11 cellular contexts compared by ENCODE assay signal in the genomic region with DNA sequence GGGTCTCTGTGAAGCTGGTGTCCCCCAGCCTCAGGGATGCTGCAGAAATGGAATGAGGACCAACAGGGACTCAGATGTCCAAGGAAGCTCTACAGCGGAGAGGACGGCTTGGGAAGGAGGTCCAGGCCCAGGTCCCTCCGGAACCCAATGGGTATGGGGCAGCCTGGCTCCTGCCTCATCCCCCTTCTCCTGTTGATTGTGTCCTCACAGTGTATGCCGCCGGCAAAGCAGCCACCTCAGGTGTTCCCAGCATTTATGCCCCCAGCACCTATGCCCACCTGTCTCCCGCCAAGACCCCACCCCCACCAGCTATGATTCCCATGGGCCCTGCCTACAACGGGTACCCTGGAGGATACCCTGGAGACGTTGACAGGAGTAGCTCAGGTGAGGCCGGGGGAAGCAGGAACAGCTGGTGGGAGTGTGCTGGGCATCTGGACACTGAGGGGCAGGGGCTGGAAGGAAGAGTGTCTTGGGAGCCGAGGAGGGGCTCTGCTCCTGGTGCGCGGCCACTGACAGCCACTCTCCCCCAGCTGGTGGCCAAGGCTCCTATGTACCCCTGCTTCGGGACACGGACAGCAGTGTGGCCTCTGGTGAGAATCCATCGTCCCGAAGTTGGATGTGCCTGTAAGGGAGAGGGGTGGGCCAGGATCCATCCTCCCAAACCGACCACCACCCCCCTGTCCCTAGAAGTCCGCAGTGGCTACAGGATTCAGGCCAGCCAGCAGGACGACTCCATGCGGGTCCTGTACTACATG. TPM values are rescaled to one million over a fixed set of nuclear protein-coding genes. Genes with fewer than 3 reads are reported as not detected.
DNase-seq lines count a peak whose midpoint lies in the region; ATAC-seq, FAIRE-seq and TF ChIP-seq lines count a peak whose summit lies in the region.
"Had no signal": no experiment of that assay in that cellular context is flagged by ENCODE, and none has a peak within 500 bp of the region (broad histone marks: within the 10 kb centered on the region; RNA-seq: fewer than 3 reads in every experiment).

No MANE protein-coding gene starts in this region.

- no peak for TF ChIP-seq EP300 in K562 (IDR thresholded peaks at IDR 0.05; ENCODE audit: low read length)

- in situ Hi-C loops in K562 (cut with MboI) = no loop called here

- WGBS in K562 (ENCODE audit: insufficient coverage, low coverage, missing lambda C conversion rate) = 89% methylated on average over 13 of the region's 20 CpGs

- peak overlapping the region; percentile 87 to 99 for H3K9ac ChIP-seq in K562 (ENCODE audit: insufficient read depth in 1 of 2, low read depth in 2 of 2, low read length in 2 of 2)

- POLR2A ChIA-PET in K562 (lab: Yijun Ruan, JAX) = interaction anchor here (0.5 to 3.7 kb wide), 6 partner anchors 11 to 226 kb away, joined by 3 to 31 read pairs (median 3); no protein-coding TSS in a partner anchor

- no peaks in the 10 kb centered on the region for H4K20me1 ChIP-seq in K562 (replicated peaks; ENCODE audit: control insufficient read depth, insufficient read depth, low read length)

- peak; percentile 59 for DNase-seq in activated CD8-positive, alpha-beta memory T cell treated with anti-CD3 and anti-CD28 coated beads for 24 hours
- no peak for DNase-seq in activated CD8-positive, alpha-beta memory T cell treated with anti-CD3 and anti-CD28 coated beads, Interleukin-2, amount 50 U/mL, for 4 hours
- DNase-seq in K562 (ENCODE audit: extremely low read depth in 1 of 4, low spot score in 3 of 4) (no peak), lower lobe of right lung (peak; percentile 47), upper lobe of right lung (peak; percentile 63), amniotic stem cell (lab: John Stamatoyannopoulos, UW) (no peak), HPDE6-E6E7 (ENCODE audit: extremely low spot score) (no peak), NCI-H2081 treated with DMSO at 0.1 percent for 48 hours (lab: John Stamatoyannopoulos, UW) (no peak)
- DNase-seq: DMS79 had no signal

- no peaks in the 10 kb centered on the region for H3K9me1 ChIP-seq in K562 (ENCODE audit: control insufficient read depth, insufficient read depth, low read length)

- FAIRE-seq in K562 (lab: Jason Lieb, UNC) = no peak
- FAIRE-seq: endometrium had no signal

- intact Hi-C loops in K562 (cut with micrococcal nuclease) (loop anchor here (5.0 kb wide), 2 partner anchors 109 to 124 kb away; a partner anchor contains a TSS), lower lobe of right lung (cut with DNase I) (no loop called here), upper lobe of right lung (cut with DNase I) (no loop called here)

- H2AFZ ChIP-seq in K562 (ENCODE audit: low read depth, low read length) = no peak overlapping the region

- peak overlapping the region; percentile 80; the same call in 2 of the 3 replicates for H3K27ac ChIP-seq in K562 (ENCODE audit: extremely low read depth, low read depth, low read length)
- H3K27ac ChIP-seq in lower lobe of right lung = peak overlapping the region; percentile 93
- H3K27ac ChIP-seq in upper lobe of right lung = no peak overlapping the region

- H3K4me3 ChIP-seq in K562 = peak overlapping the region; percentile 55; the same call in 1 of the 2 replicates
- peak overlapping the region; percentile 90 for H3K4me3 ChIP-seq in lower lobe of right lung
- peak overlapping the region; percentile 71 for H3K4me3 ChIP-seq in upper lobe of right lung

- ATAC-seq in K562 (no peak), lower lobe of right lung (no peak), upper lobe of right lung (no peak)

- TF ChIP-seq CTCF in K562 (IDR thresholded peaks at IDR 0.05 in 2 of 3, conservative IDR thresholded peaks at IDR 0.05 in 1 of 3; ENCODE audit: insufficient read depth in 2 of 3, low read depth in 1 of 3, low read length in 3 of 3) (no peak), lower lobe of right lung (IDR thresholded peaks at IDR 0.05) (no peak), upper lobe of right lung (IDR thresholded peaks at IDR 0.05) (no peak)

- CTCF ChIA-PET in K562 (lab: Yijun Ruan, JAX; ENCODE audit: low intra/inter-chr PET ratio) = no interaction called here

- H3K9me3 ChIP-seq in K562 (replicated peaks; ENCODE audit: control insufficient read depth, insufficient read depth, low read depth, low read length) = no peaks in the 10 kb centered on the region
- no peaks in the 10 kb centered on the region for H3K9me3 ChIP-seq in lower lobe of right lung
- H3K9me3 ChIP-seq in upper lobe of right lung = no peaks in the 10 kb centered on the region

- no peak; the same call in 1 of the 2 replicates for TF ChIP-seq POLR2A in K562 (conservative IDR thresholded peaks at IDR 0.05)

- H3K79me2 ChIP-seq in K562 (ENCODE audit: control insufficient read depth, insufficient read depth, low read length) = peaks cover 23% of the 10 kb centered on the region

- no TSS peak for BruUV-seq in K562 (replicated peaks; lab: Mats Ljungman, UMichigan)

- no peak for TF ChIP-seq RAD21 in K562 (CRISPR knock-in tag; conservative IDR thresholded peaks at IDR 0.05 in 1 of 2, IDR thresholded peaks at IDR 0.05 in 1 of 2)

- H3K36me3 ChIP-seq in K562 (ENCODE audit: control insufficient read depth, insufficient read depth, low read length) = peaks cover 78% of the 10 kb centered on the region
- peaks cover 47% of the 10 kb centered on the region for H3K36me3 ChIP-seq in lower lobe of right lung
- H3K36me3 ChIP-seq in upper lobe of right lung = peaks cover 15% of the 10 kb centered on the region

- peak overlapping the region; percentile 82 for H3K4me2 ChIP-seq in K562 (ENCODE audit: insufficient read depth, low read length)

- H3K27me3 ChIP-seq in K562 (ENCODE audit: control insufficient read depth in 2 of 2, insufficient read depth in 2 of 2, low read length in 2 of 2) (no peaks in the 10 kb centered on the region), lower lobe of right lung (ENCODE audit: low read depth) (no peaks in the 10 kb centered on the region), upper lobe of right lung (no peaks in the 10 kb centered on the region)

- H3K4me1 ChIP-seq in K562 (replicated peaks in 1 of 2; ENCODE audit: control insufficient read depth in 2 of 2, insufficient read depth in 2 of 2, low read length in 2 of 2) (peaks cover 15 to 45% of the 10 kb centered on the region in 2 experiments), lower lobe of right lung (peaks cover 55% of the 10 kb centered on the region), upper lobe of right lung (peaks cover 30% of the 10 kb centered on the region)

RNA-seq across cellular contexts. Expression of a gene that starts 2.4 kb away (rescaled TPM):
- 42.6 and 101 TPM in 2 replicates for total RNA-seq in K562 (2011; cell fraction: chromatin; rRNA removed; ENCODE audit: low replicate concordance)
- total RNA-seq in K562 (2011; cell fraction: nucleolus; rRNA removed) = 81.1 and 82.5 TPM in 2 replicates
- 54.4 and 62.0 TPM in 2 replicates for total RNA-seq in K562 (2011; cell fraction: nucleoplasm; rRNA removed)
- 79.6 and 92.0 TPM in 2 replicates for total RNA-seq in K562 (2014; rRNA removed)
- 27.8 and 31.1 TPM in 2 replicates for total RNA-seq in K562 (2014; rRNA removed; fragmentation: Illumina TruSeq; extraction: Trizol)
- 41.3 and 44.8 TPM in 2 replicates for total RNA-seq in K562 (2015; rRNA removed; fragmentation: Illumina TruSeq; extraction: Trizol)
- 79.6 and 85.1 TPM in 2 replicates for total RNA-seq in K562 (2021)
- 62.5 and 69.2 TPM in 2 replicates for polyA plus RNA-seq in K562 (2011; rRNA removed)
- polyA plus RNA-seq in K562 (2011; cell fraction: cytosol; rRNA removed) = 53.9 and 98.4 TPM in 2 replicates
- 102 and 108 TPM in 2 replicates for polyA plus RNA-seq in K562 (2011; cell fraction: nucleus; rRNA removed)
- 81.4 and 98.5 TPM in 2 replicates for polyA plus RNA-seq in K562 (2012)
- 57.2 and 58.4 TPM in 2 replicates for polyA plus RNA-seq in K562 (2014; fragmentation: Illumina TruSeq; extraction: Trizol)
- polyA plus RNA-seq in K562 (2014; fragmentation: Nextera tagmentation; extraction: Ambion mirVana) = under 1 TPM; 0.27 to 0.34 TPM
- 78.0 and 93.7 TPM in 2 replicates for polyA plus RNA-seq in K562 (2014; rRNA removed)
- 31.5 and 39.4 TPM in 2 replicates for polyA minus RNA-seq in K562 (2011; rRNA and poly(A)+ RNA removed)
- 28.5 and 53.2 TPM in 2 replicates for polyA minus RNA-seq in K562 (2011; cell fraction: cytosol; rRNA and poly(A)+ RNA removed)
- polyA minus RNA-seq in K562 (2011; cell fraction: nucleus; rRNA and poly(A)+ RNA removed) = 21.7 and 31.3 TPM in 2 replicates
- total RNA-seq in lower lobe of right lung = 171 TPM
- total RNA-seq in upper lobe of right lung = 152 TPM

RNA-seq across cellular contexts. Expression of a gene that starts 16.0 kb away (rescaled TPM):
- 0.25 and 1.3 TPM in 2 replicates for total RNA-seq in K562 (2011; cell fraction: chromatin; rRNA removed; ENCODE audit: low replicate concordance)
- 1.5 and 2.1 TPM in 2 replicates for total RNA-seq in K562 (2011; cell fraction: nucleolus; rRNA removed)
- total RNA-seq in K562 (2011; cell fraction: nucleoplasm; rRNA removed) = 0.84 and 1.9 TPM in 2 replicates
- not detected in 2 replicates for total RNA-seq in K562 (2014; rRNA removed)
- total RNA-seq in K562 (2014; rRNA removed; fragmentation: Illumina TruSeq; extraction: Trizol) = 0.29 TPM in 1 of 2 replicates, not detected in the other
- total RNA-seq in K562 (2015; rRNA removed; fragmentation: Illumina TruSeq; extraction: Trizol) = 0.57 TPM in 1 of 2 replicates, not detected in the other
- total RNA-seq in K562 (2021) = 0.29 TPM in 2 replicates
- 0.26 and 0.39 TPM in 2 replicates for polyA plus RNA-seq in K562 (2011; rRNA removed)
- 0.74 and 3.9 TPM in 2 replicates for polyA plus RNA-seq in K562 (2011; cell fraction: cytosol; rRNA removed)
- polyA plus RNA-seq in K562 (2011; cell fraction: nucleus; rRNA removed) = 0.24 and 0.74 TPM in 2 replicates
- 0.98 and 2.0 TPM in 2 replicates for polyA plus RNA-seq in K562 (2012)
- polyA plus RNA-seq in K562 (2014; fragmentation: Illumina TruSeq; extraction: Trizol) = 0.64 and 1.1 TPM in 2 replicates
- polyA plus RNA-seq in K562 (2014; fragmentation: Nextera tagmentation; extraction: Ambion mirVana) = 1 to 10 TPM in 1 of 2 experiments, under 1 TPM in 1; 0.65 to 1.0 TPM
- 0.05 and 0.76 TPM in 2 replicates for polyA plus RNA-seq in K562 (2014; rRNA removed)
- polyA minus RNA-seq in K562 (2011; rRNA and poly(A)+ RNA removed) = 0.11 TPM in 1 of 2 replicates, not detected in the other
- 1.6 TPM in 1 of 2 replicates, not detected in the other for polyA minus RNA-seq in K562 (2011; cell fraction: cytosol; rRNA and poly(A)+ RNA removed)
- polyA minus RNA-seq in K562 (2011; cell fraction: nucleus; rRNA and poly(A)+ RNA removed) = 0.11 and 0.67 TPM in 2 replicates
- total RNA-seq in lower lobe of right lung = not detected
- total RNA-seq in upper lobe of right lung = 1.5 TPM
- total RNA-seq: HT1080 had no signal

RNA-seq across cellular contexts. Expression of a gene that starts 17.5 kb away (rescaled TPM):
- total RNA-seq in K562 (2011; cell fraction: chromatin; rRNA removed; ENCODE audit: low replicate concordance) = 30.2 and 123 TPM in 2 replicates
- 223 and 260 TPM in 2 replicates for total RNA-seq in K562 (2011; cell fraction: nucleolus; rRNA removed)
- 130 and 145 TPM in 2 replicates for total RNA-seq in K562 (2011; cell fraction: nucleoplasm; rRNA removed)
- 65.1 and 111 TPM in 2 replicates for total RNA-seq in K562 (2014; rRNA removed)
- total RNA-seq in K562 (2014; rRNA removed; fragmentation: Illumina TruSeq; extraction: Trizol) = 10.1 and 11.3 TPM in 2 replicates
- 29.4 and 32.3 TPM in 2 replicates for total RNA-seq in K562 (2015; rRNA removed; fragmentation: Illumina TruSeq; extraction: Trizol)
- total RNA-seq in K562 (2021) = 83.3 and 87.9 TPM in 2 replicates
- 19.6 and 42.8 TPM in 2 replicates for polyA plus RNA-seq in K562 (2011; rRNA removed)
- 24.5 and 85.7 TPM in 2 replicates for polyA plus RNA-seq in K562 (2011; cell fraction: cytosol; rRNA removed)
- 44.0 and 102 TPM in 2 replicates for polyA plus RNA-seq in K562 (2011; cell fraction: nucleus; rRNA removed)
- polyA plus RNA-seq in K562 (2012) = 77.8 and 93.6 TPM in 2 replicates
- polyA plus RNA-seq in K562 (2014; fragmentation: Illumina TruSeq; extraction: Trizol) = 28.0 and 61.6 TPM in 2 replicates
- under 1 TPM; 0.44 to 0.66 TPM for polyA plus RNA-seq in K562 (2014; fragmentation: Nextera tagmentation; extraction: Ambion mirVana)
- polyA plus RNA-seq in K562 (2014; rRNA removed) = 39.4 and 47.4 TPM in 2 replicates
- 9.4 and 16.2 TPM in 2 replicates for polyA minus RNA-seq in K562 (2011; rRNA and poly(A)+ RNA removed)
- 87.6 and 93.3 TPM in 2 replicates for polyA minus RNA-seq in K562 (2011; cell fraction: cytosol; rRNA and poly(A)+ RNA removed)
- polyA minus RNA-seq in K562 (2011; cell fraction: nucleus; rRNA and poly(A)+ RNA removed) = 61.4 and 69.4 TPM in 2 replicates
- 74.1 TPM for total RNA-seq in lower lobe of right lung
- 79.1 TPM for total RNA-seq in upper lobe of right lung

RNA-seq across cellular contexts. Expression of a gene that starts 25.6 kb away (rescaled TPM):
- total RNA-seq in K562 (2011; cell fraction: chromatin; rRNA removed; ENCODE audit: low replicate concordance) = 9.6 and 21.9 TPM in 2 replicates
- total RNA-seq in K562 (2011; cell fraction: nucleolus; rRNA removed) = 25.2 and 25.7 TPM in 2 replicates
- 12.0 and 17.2 TPM in 2 replicates for total RNA-seq in K562 (2011; cell fraction: nucleoplasm; rRNA removed)
- total RNA-seq in K562 (2014; rRNA removed) = 6.3 and 9.0 TPM in 2 replicates
- 0.67 and 1.1 TPM in 2 replicates for total RNA-seq in K562 (2014; rRNA removed; fragmentation: Illumina TruSeq; extraction: Trizol)
- 2.8 and 4.6 TPM in 2 replicates for total RNA-seq in K562 (2015; rRNA removed; fragmentation: Illumina TruSeq; extraction: Trizol)
- 6.4 and 7.7 TPM in 2 replicates for total RNA-seq in K562 (2021)
- 1.4 and 1.6 TPM in 2 replicates for polyA plus RNA-seq in K562 (2011; rRNA removed)
- polyA plus RNA-seq in K562 (2011; cell fraction: cytosol; rRNA removed) = 1.6 and 6.7 TPM in 2 replicates
- 1.9 and 8.2 TPM in 2 replicates for polyA plus RNA-seq in K562 (2011; cell fraction: nucleus; rRNA removed)
- 2.3 and 5.2 TPM in 2 replicates for polyA plus RNA-seq in K562 (2012)
- 0.61 and 3.3 TPM in 2 replicates for polyA plus RNA-seq in K562 (2014; fragmentation: Illumina TruSeq; extraction: Trizol)
- polyA plus RNA-seq in K562 (2014; fragmentation: Nextera tagmentation; extraction: Ambion mirVana) = under 1 TPM; 0.11 to 0.39 TPM
- polyA plus RNA-seq in K562 (2014; rRNA removed) = 2.9 and 10.0 TPM in 2 replicates
- polyA minus RNA-seq in K562 (2011; rRNA and poly(A)+ RNA removed) = 1.4 TPM in 1 of 2 replicates, not detected in the other
- polyA minus RNA-seq in K562 (2011; cell fraction: cytosol; rRNA and poly(A)+ RNA removed) = 3.0 and 8.6 TPM in 2 replicates
- 3.8 and 6.6 TPM in 2 replicates for polyA minus RNA-seq in K562 (2011; cell fraction: nucleus; rRNA and poly(A)+ RNA removed)
- not detected for total RNA-seq in lower lobe of right lung
- not detected for total RNA-seq in upper lobe of right lung
- total RNA-seq: HT1080 had no signal

RNA-seq across cellular contexts. Expression of a gene that starts 37.8 kb away (rescaled TPM):
- 0.25 TPM in 1 of 2 replicates, not detected in the other for total RNA-seq in K562 (2011; cell fraction: chromatin; rRNA removed; ENCODE audit: low replicate concordance)
- total RNA-seq in K562 (2011; cell fraction: nucleolus; rRNA removed) = not detected in 2 replicates
- not detected in 2 replicates for total RNA-seq in K562 (2011; cell fraction: nucleoplasm; rRNA removed)
- 0.09 TPM in 1 of 2 replicates, not detected in the other for total RNA-seq in K562 (2014; rRNA removed)
- not detected in 2 replicates for total RNA-seq in K562 (2014; rRNA removed; fragmentation: Illumina TruSeq; extraction: Trizol)
- not detected in 2 replicates for total RNA-seq in K562 (2015; rRNA removed; fragmentation: Illumina TruSeq; extraction: Trizol)
- total RNA-seq in K562 (2021) = not detected in 2 replicates
- not detected in 2 replicates for polyA plus RNA-seq in K562 (2011; rRNA removed)
- polyA plus RNA-seq in K562 (2011; cell fraction: cytosol; rRNA removed) = 0.07 TPM in 1 of 2 replicates, not detected in the other
- 0.10 TPM in 1 of 2 replicates, not detected in the other for polyA plus RNA-seq in K562 (2011; cell fraction: nucleus; rRNA removed)
- not detected in 2 replicates for polyA plus RNA-seq in K562 (2012)
- not detected in 2 replicates for polyA plus RNA-seq in K562 (2014; fragmentation: Illumina TruSeq; extraction: Trizol)
- under 1 TPM in 1 of 2 experiments, not detected in 1; 0.04 TPM for polyA plus RNA-seq in K562 (2014; fragmentation: Nextera tagmentation; extraction: Ambion mirVana)
- not detected in 2 replicates for polyA plus RNA-seq in K562 (2014; rRNA removed)
- not detected in 2 replicates for polyA minus RNA-seq in K562 (2011; rRNA and poly(A)+ RNA removed)
- not detected in 2 replicates for polyA minus RNA-seq in K562 (2011; cell fraction: cytosol; rRNA and poly(A)+ RNA removed)
- polyA minus RNA-seq in K562 (2011; cell fraction: nucleus; rRNA and poly(A)+ RNA removed) = not detected in 2 replicates
- total RNA-seq in lower lobe of right lung = 0.41 TPM
- not detected for total RNA-seq in upper lobe of right lung
- total RNA-seq: HT1080 had no signal

Comparison
In these comparisons a context has a peak if more than half of its experiments do, and no peak if none do; other contexts are left out.
1. DNase-seq: peak in activated CD8-positive, alpha-beta memory T cell treated with anti-CD3 and anti-CD28 coated beads for 24 hours (single experiment), lower lobe of right lung (single experiment) and upper lobe of right lung (single experiment); none in activated CD8-positive, alpha-beta memory T cell treated with anti-CD3 and anti-CD28 coated beads, Interleukin-2, amount 50 U/mL, for 4 hours (single experiment), K562 (0 of 4), amniotic stem cell (single experiment), HPDE6-E6E7 (single experiment) and NCI-H2081 treated with DMSO at 0.1 percent for 48 hours (single experiment).
2. Peak in every context shown above with its lines, with median percentiles within 50 percentile points of each other: H3K4me3 ChIP-seq.